8 cellular contexts compared by ENCODE assay signal in the genomic region with DNA sequence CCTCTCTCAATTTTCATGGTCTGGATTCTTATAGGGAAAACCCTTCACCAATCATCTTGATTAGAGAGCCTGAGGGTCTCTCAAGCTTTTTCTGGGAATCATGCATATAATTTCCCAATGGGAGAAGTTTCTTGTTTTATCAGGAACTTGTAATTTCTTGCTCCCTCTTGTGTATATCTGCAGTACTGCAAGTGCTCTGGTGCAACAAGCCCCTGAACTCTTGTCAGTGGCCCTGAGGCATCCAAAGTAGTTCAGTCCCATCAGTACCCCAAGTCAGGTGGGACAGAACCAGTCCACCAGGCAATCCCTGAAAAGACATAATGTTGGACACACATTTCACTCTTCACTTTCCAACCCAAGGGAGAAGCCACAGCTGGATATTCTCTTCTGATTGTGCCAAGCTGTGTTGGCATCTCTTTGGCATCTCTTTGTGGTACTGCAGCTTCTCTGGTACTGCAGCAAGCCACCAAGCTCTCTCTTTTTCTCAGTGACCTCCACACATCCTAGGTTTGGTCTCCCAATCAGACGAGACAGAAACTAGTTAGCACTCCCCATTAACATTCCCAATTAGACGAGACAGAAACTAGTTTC.
A peak's percentile ranks its signal among the peaks of the same experiment; 100 is the strongest.
DNase-seq lines count a peak whose midpoint lies in the region; ATAC-seq, FAIRE-seq and TF ChIP-seq lines count a peak whose summit lies in the region.

No MANE protein-coding gene starts in this region.

- BruUV-seq in K562 (replicated peaks; lab: Mats Ljungman, UMichigan): no TSS peak

- H3K9me3 ChIP-seq in K562 (replicated peaks; ENCODE audit: control insufficient read depth, insufficient read depth, low read depth, low read length) (no peaks in the 10 kb centered on the region), lower lobe of right lung (no peaks in the 10 kb centered on the region)

- in situ Hi-C loops in K562 (cut with MboI): no loop called here

- TF ChIP-seq EP300 in K562 (IDR thresholded peaks at IDR 0.05; ENCODE audit: low read length): no peak

- no peaks in the 10 kb centered on the region for H3K4me1 ChIP-seq in K562 (replicated peaks in 1 of 2; ENCODE audit: control insufficient read depth in 2 of 2, insufficient read depth in 2 of 2, low read length in 2 of 2)
- H3K4me1 ChIP-seq in lower lobe of right lung: no peaks in the 10 kb centered on the region

- intact Hi-C loops in K562 (cut with micrococcal nuclease): loop anchor here (5.0 kb wide), 1 partner anchor 550 kb away; no protein-coding TSS in a partner anchor
- intact Hi-C loops in lower lobe of right lung (cut with DNase I): no loop called here
- intact Hi-C loops in posterior vena cava (cut with DNase I): no loop called here

- H3K4me3 ChIP-seq in K562 (no peak overlapping the region), lower lobe of right lung (no peak overlapping the region)

- 13% methylated on average over 1 of the region's 2 CpGs for WGBS in K562 (ENCODE audit: insufficient coverage, low coverage, missing lambda C conversion rate)

- no peaks in the 10 kb centered on the region for H3K79me2 ChIP-seq in K562 (ENCODE audit: control insufficient read depth, insufficient read depth, low read length)

- TF ChIP-seq CTCF in K562 (IDR thresholded peaks at IDR 0.05 in 2 of 3, conservative IDR thresholded peaks at IDR 0.05 in 1 of 3; ENCODE audit: insufficient read depth in 2 of 3, low read depth in 1 of 3, low read length in 3 of 3) (peak; percentile 27 to 56 (median 34); a peak in 3 of 6 replicates), lower lobe of right lung (IDR thresholded peaks at IDR 0.05) (peak; percentile 73)

- H4K20me1 ChIP-seq in K562 (replicated peaks; ENCODE audit: control insufficient read depth, insufficient read depth, low read length): no peaks in the 10 kb centered on the region

- peak; percentile 58 for ATAC-seq in HG02588 (IDR thresholded peaks at IDR 0.05; ENCODE audit: unreplicated experiment)
- no peak for ATAC-seq in K562
- ATAC-seq in lower lobe of right lung: peak in 1 of 2 donors; percentile 43

- no peak for FAIRE-seq in K562 (lab: Jason Lieb, UNC)

- peak; percentile 29 for DNase-seq in SIG-M5 treated with dmso at 0.1 percent for 504 hours (lab: John Stamatoyannopoulos, UW; ENCODE audit: unreplicated experiment)
- no peak for DNase-seq in SIG-M5 (lab: John Stamatoyannopoulos, UW)
- DNase-seq in NCI-H226: peak; percentile 26
- peak; percentile 2 to 44 (median 9) for DNase-seq in K562 (ENCODE audit: extremely low read depth in 1 of 4, low spot score in 3 of 4)
- no peak for DNase-seq in lower lobe of right lung
- no peak for DNase-seq in posterior vena cava (ENCODE audit: low spot score)
- DNase-seq in ureter (ENCODE audit: low spot score): no peak

- no peak overlapping the region for H3K4me2 ChIP-seq in K562 (ENCODE audit: insufficient read depth, low read length)

- H3K27me3 ChIP-seq in K562 (ENCODE audit: control insufficient read depth in 2 of 2, insufficient read depth in 2 of 2, low read length in 2 of 2) (no peaks in the 10 kb centered on the region), lower lobe of right lung (ENCODE audit: low read depth) (no peaks in the 10 kb centered on the region)

- H3K36me3 ChIP-seq in K562 (ENCODE audit: control insufficient read depth, insufficient read depth, low read length) (no peaks in the 10 kb centered on the region), lower lobe of right lung (no peaks in the 10 kb centered on the region)

- peak in 1 of 2 experiments; percentile 41; a peak in 2 of 4 replicates for TF ChIP-seq RAD21 in K562 (CRISPR knock-in tag; conservative IDR thresholded peaks at IDR 0.05 in 1 of 2, IDR thresholded peaks at IDR 0.05 in 1 of 2)

- H3K27ac ChIP-seq in K562 (ENCODE audit: extremely low read depth, low read depth, low read length) (no peak overlapping the region), lower lobe of right lung (no peak overlapping the region)

- H2AFZ ChIP-seq in K562 (ENCODE audit: low read depth, low read length): no peak overlapping the region

- no peak overlapping the region for H3K9ac ChIP-seq in K562 (ENCODE audit: insufficient read depth in 1 of 2, low read depth in 2 of 2, low read length in 2 of 2)

- POLR2A ChIA-PET in K562 (lab: Yijun Ruan, JAX): no interaction called here

- no peak for TF ChIP-seq POLR2A in K562 (conservative IDR thresholded peaks at IDR 0.05)

- CTCF ChIA-PET in K562 (lab: Yijun Ruan, JAX; ENCODE audit: low intra/inter-chr PET ratio): interaction anchor here (0.6 kb wide), 1 partner anchor 99 kb away, joined by 3 read pairs; no protein-coding TSS in a partner anchor

- H3K9me1 ChIP-seq in K562 (ENCODE audit: control insufficient read depth, insufficient read depth, low read length): no peaks in the 10 kb centered on the region

TF ChIP-seq in K562, 482 proteins besides CTCF, POLR2A, EP300 and RAD21:
- TF ChIP-seq ZNF175 (CRISPR knock-in tag; IDR thresholded peaks at IDR 0.05; ENCODE audit: low read depth) (no peak), SMC3 (conservative IDR thresholded peaks at IDR 0.05; ENCODE audit: insufficient read depth, low read depth, low read length) (0 out of 2 replicates have a peak, but pooled peaks have one; percentile 4)

Comparison
In these comparisons a context has a peak if more than half of its experiments do, and no peak if none do; other contexts are left out.
1. DNase-seq: peak in SIG-M5 treated with dmso at 0.1 percent for 504 hours (single experiment), NCI-H226 (single experiment) and K562 (4 of 4); none in SIG-M5 (single experiment), lower lobe of right lung (single experiment), posterior vena cava (single experiment) and ureter (single experiment).